ENCODE assay signal across 13 cellular contexts in the genomic region with DNA sequence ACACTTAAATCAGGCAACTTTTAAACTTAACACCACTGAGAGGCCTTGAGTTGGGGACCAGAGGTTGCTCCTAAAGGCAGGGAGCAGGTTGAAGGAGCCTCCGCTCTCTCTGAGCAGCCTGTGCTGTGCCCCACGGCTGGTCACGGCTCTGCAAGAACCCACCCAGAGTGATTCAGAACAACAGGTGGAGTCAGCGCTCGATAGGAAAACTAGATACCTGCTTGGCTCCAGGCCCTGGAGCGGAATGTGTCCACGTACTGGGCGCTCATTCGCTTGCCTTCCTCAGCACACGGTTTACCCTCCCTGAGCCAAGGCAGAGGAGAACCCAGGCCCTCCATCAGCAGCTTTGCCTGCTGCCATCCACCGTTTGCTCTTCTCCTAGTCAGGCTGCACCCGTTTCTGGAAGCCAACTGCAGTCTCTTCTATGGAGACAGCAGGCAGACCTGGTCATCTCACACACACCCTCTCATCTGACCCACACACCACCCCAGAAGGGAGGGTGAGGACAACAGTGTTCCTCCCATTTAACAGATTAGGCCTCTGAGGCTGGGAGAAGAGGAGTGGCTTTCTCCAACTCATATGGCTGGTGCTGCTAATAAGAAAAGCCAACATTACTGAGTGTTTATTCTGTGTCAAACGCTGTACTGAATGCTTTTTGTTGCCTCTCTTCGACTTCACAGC. TPM values are rescaled to one million over a fixed set of nuclear protein-coding genes. Genes with fewer than 3 reads are reported as not detected.
DNase-seq lines count a peak whose midpoint lies in the region; TF ChIP-seq lines count a peak whose summit lies in the region.
"Had no signal": no experiment of that assay in that cellular context is flagged by ENCODE, and none has a peak within 500 bp of the region (broad histone marks: within the 10 kb centered on the region; RNA-seq: fewer than 3 reads in every experiment).

No MANE protein-coding gene starts in this region.

- intact Hi-C loops in cardiac septum (cut with DNase I) (no loop called here), esophagus muscularis mucosa (cut with DNase I) (no loop called here), uterus (cut with DNase I; ENCODE audit: low total_unique reads) (no loop called here)

- peak overlapping the region; percentile 6 for H2AFZ ChIP-seq in neural progenitor cell (replicated peaks)

- H3K79me2 ChIP-seq in neural progenitor cell (ENCODE audit: low read depth): no peaks in the 10 kb centered on the region

- H3K27ac ChIP-seq in cardiac muscle cell: peak overlapping the region; percentile 90
- peak overlapping the region; percentile 51 to 77 (median 64) for H3K27ac ChIP-seq in esophagus muscularis mucosa (replicated peaks in 1 of 4)
- no peak overlapping the region for H3K27ac ChIP-seq in neural progenitor cell
- H3K27ac ChIP-seq in uterus: peak overlapping the region; percentile 84 to 91
- H3K27ac ChIP-seq: SJCRH30 had no signal

- peaks cover 6% of the 10 kb centered on the region for H3K36me3 ChIP-seq in cardiac muscle cell
- peaks cover 0 to 26% (median 0%) of the 10 kb centered on the region in 4 donors for H3K36me3 ChIP-seq in esophagus muscularis mucosa
- H3K36me3 ChIP-seq in neural progenitor cell: no peaks in the 10 kb centered on the region
- no peaks in the 10 kb centered on the region for H3K36me3 ChIP-seq in uterus

- H3K9me3 Mint-ChIP-seq in neural progenitor cell: no peaks in the 10 kb centered on the region
- H3K9me3 Mint-ChIP-seq: activated B cell treated with CpG ODN at 0.5 μM for 24 hours; activated T-cell treated with anti-CD3 and anti-CD28 coated beads, Interleukin-2, amount 50 U/mL, for 72 hours had no signal

- TF ChIP-seq CTCF in cardiac muscle cell (IDR thresholded peaks at IDR 0.05; ENCODE audit: low read depth, low read length): no peak
- TF ChIP-seq CTCF in esophagus muscularis mucosa (IDR thresholded peaks at IDR 0.05): no peak
- TF ChIP-seq CTCF in neural progenitor cell (IDR thresholded peaks at IDR 0.05): no peak
- TF ChIP-seq CTCF in uterus (IDR thresholded peaks at IDR 0.05): no peak

- TF ChIP-seq EP300 in esophagus muscularis mucosa (IDR thresholded peaks at IDR 0.05): no peak

- peaks cover 2% of the 10 kb centered on the region for H3K27me3 Mint-ChIP-seq in neural progenitor cell (ENCODE audit: insufficient read depth, low read depth)
- H3K27me3 Mint-ChIP-seq: activated B cell treated with CpG ODN at 0.5 μM for 24 hours had no signal

- H3F3A ChIP-seq in neural progenitor cell (ENCODE audit: low read depth): peaks cover 8% of the 10 kb centered on the region

- peaks cover 74% of the 10 kb centered on the region for H3K4me1 Mint-ChIP-seq in neural progenitor cell

- whole genome bisulfite sequencing in esophagus muscularis mucosa: 90% methylated on average over 13 of the region's 14 CpGs

- no peak overlapping the region for H3K4me2 ChIP-seq in neural progenitor cell

- H3K4me3 ChIP-seq in cardiac muscle cell: no peak overlapping the region
- no peak overlapping the region for H3K4me3 ChIP-seq in esophagus muscularis mucosa
- H3K4me3 ChIP-seq in neural progenitor cell: no peak overlapping the region
- H3K4me3 ChIP-seq in uterus: no peak overlapping the region
- H3K4me3 ChIP-seq: coronary artery, SJCRH30 had no signal

- H4K20me1 ChIP-seq in neural progenitor cell (ENCODE audit: low read depth): no peaks in the 10 kb centered on the region

- H3K9me3 ChIP-seq in cardiac muscle cell (ENCODE audit: low read depth): no peaks in the 10 kb centered on the region
- H3K9me3 ChIP-seq in esophagus muscularis mucosa: no peaks in the 10 kb centered on the region
- no peaks in the 10 kb centered on the region for H3K9me3 ChIP-seq in neural progenitor cell (ENCODE audit: low read depth)
- no peaks in the 10 kb centered on the region for H3K9me3 ChIP-seq in uterus

- H3K4me3 Mint-ChIP-seq in neural progenitor cell: no peak overlapping the region
- H3K4me3 Mint-ChIP-seq: activated B cell treated with CpG ODN at 0.5 μM for 24 hours had no signal

- TF ChIP-seq POLR2A in esophagus muscularis mucosa (IDR thresholded peaks at IDR 0.05; ENCODE audit: low read depth) (no peak), uterus (IDR thresholded peaks at IDR 0.05) (no peak)

- H3K9ac ChIP-seq in neural progenitor cell: no peak overlapping the region

- H3K27me3 ChIP-seq in cardiac muscle cell (no peaks in the 10 kb centered on the region), esophagus muscularis mucosa (no peaks in the 10 kb centered on the region), neural progenitor cell (no peaks in the 10 kb centered on the region), uterus (no peaks in the 10 kb centered on the region)
- H3K27me3 ChIP-seq: SJCRH30 had no signal

- no peaks in the 10 kb centered on the region for H3K36me3 Mint-ChIP-seq in neural progenitor cell

- H3K4me1 ChIP-seq in cardiac muscle cell (ENCODE audit: low read depth) (peaks cover 54% of the 10 kb centered on the region), esophagus muscularis mucosa (peaks cover 47 to 56% (median 51%) of the 10 kb centered on the region in 4 donors), neural progenitor cell (peaks cover 26% of the 10 kb centered on the region), uterus (peaks cover 13 to 17% of the 10 kb centered on the region in 2 donors)
- H3K4me1 ChIP-seq: SJCRH30 had no signal

- peak overlapping the region; percentile 72 for H3K27ac Mint-ChIP-seq in neural progenitor cell
- H3K27ac Mint-ChIP-seq: activated B cell treated with CpG ODN at 0.5 μM for 24 hours; activated T-cell treated with anti-CD3 and anti-CD28 coated beads, Interleukin-2, amount 50 U/mL, for 72 hours had no signal

- DNase-seq in cardiac muscle cell (ENCODE audit: low read depth in 1 of 2, low spot score in 1 of 2) (no peak), cardiac septum (ENCODE audit: low spot score) (no peak), esophagus muscularis mucosa (ENCODE audit: extremely low spot score) (no peak), neural progenitor cell (ENCODE audit: low spot score) (no peak), uterus (no peak), KG1 (lab: John Stamatoyannopoulos, UW) (no peak), NCI-H345 (lab: John Stamatoyannopoulos, UW) (no peak)
- no peak for DNase-seq in activated CD8-positive, alpha-beta memory T cell treated with anti-CD3 and anti-CD28 coated beads, Interleukin-2, amount 50 U/mL, for 48 hours
- DNase-seq: activated B cell treated with CpG ODN at 0.5 μM for 24 hours; activated T-cell treated with anti-CD3 and anti-CD28 coated beads, Interleukin-2, amount 50 U/mL, for 72 hours; AML-193 had no signal

RNA-seq across cellular contexts. Expression of gene PDCD4, which starts 37.6 kb away (rescaled TPM):
- 54.0 and 84.9 TPM in 2 replicates for total RNA-seq in cardiac muscle cell
- polyA plus RNA-seq in cardiac muscle cell: 98.7 and 160 TPM in 2 replicates
- total RNA-seq in cardiac septum: 42.0 TPM
- 10 to 100 TPM; 65.6 to 97.7 (median 78.3) TPM for total RNA-seq in esophagus muscularis mucosa
- total RNA-seq in neural progenitor cell (ENCODE audit: low replicate concordance): 57.7 and 106 TPM in 2 replicates
- total RNA-seq in uterus: 100 to 1,000 TPM in 3 of 4 donors, 10 to 100 TPM in 1; 17.4 to 157 (median 138) TPM
